26 cellular contexts compared by ENCODE assay signal in genomic region chr4:127575888-127576287, GRCh38. TPM values are rescaled to one million over a fixed set of nuclear protein-coding genes. Genes with fewer than 3 reads are reported as not detected.
DNase-seq lines count a peak whose midpoint lies in the region; ATAC-seq, FAIRE-seq and TF ChIP-seq lines count a peak whose summit lies in the region.
"Had no signal": no experiment of that assay in that cellular context is flagged by ENCODE, and none has a peak within 500 bp of the region (broad histone marks: within the 10 kb centered on the region; RNA-seq: fewer than 3 reads in every experiment).

No MANE protein-coding gene starts in this region.

- no peak for TF ChIP-seq RAD21 in HepG2 (CRISPR knock-in tag; IDR thresholded peaks at IDR 0.05)

- FAIRE-seq in urothelium cell line (lab: Jason Lieb, UNC) (no peak), HepG2 (lab: Jason Lieb, UNC) (no peak)
- FAIRE-seq: A549, GM12891, GM19239, H54, K562 had no signal

- no peak for TF ChIP-seq POLR2A in HepG2 (IDR thresholded peaks at IDR 0.05; ENCODE audit: insufficient read depth in 1 of 2, low read depth in 2 of 2, low read length in 2 of 2)

- H2BK5ac ChIP-seq in mesenchymal stem cell (ENCODE audit: low read depth, low read length, poor library complexity, severe bottlenecking) = no peak overlapping the region

- H3K4ac ChIP-seq in mesenchymal stem cell (ENCODE audit: low read depth in 1 of 2, low read length in 2 of 2) = no peak overlapping the region

- no peak overlapping the region for H2BK120ac ChIP-seq in mesenchymal stem cell (ENCODE audit: low read depth, low read length)

- BruUV-seq in HepG2 (replicated peaks; lab: Mats Ljungman, UMichigan) = no TSS peak

- DNase-seq in ELR (ENCODE audit: low read depth) (peak; percentile 10), adipocyte (ENCODE audit: low read depth) (peak; percentile 10), mesenchymal stem cell (peak; percentile 1), urothelium cell line (ENCODE audit: low spot score) (peak; percentile 6), DMS 273 treated with DMSO at 0.1 percent for 48 hours (lab: John Stamatoyannopoulos, UW) (no peak), HepG2 (ENCODE audit: low spot score) (no peak)
- DNase-seq: C1 segment of cervical spinal cord; CD4-positive, alpha-beta memory T cell; COR-L47; GF-D8; Kasumi-1; MG63; NCI-H1417; NCI-H1694; NCI-H2029 treated with DMSO at 0.1 percent for 48 hours; NCI-H526 treated with DMSO at 0.1 percent for 48 hours; Right ventricle myocardium superior; RPMI8226 had no signal

- no peak overlapping the region for H3K14ac ChIP-seq in mesenchymal stem cell (ENCODE audit: low read length in 2 of 2)

- H2BK12ac ChIP-seq in mesenchymal stem cell (ENCODE audit: low read length in 2 of 2) = no peak overlapping the region

- POLR2A ChIA-PET in HepG2 (lab: Yijun Ruan, JAX) = no interaction called here

- H3K4me1 ChIP-seq in adipocyte (ENCODE audit: control insufficient read depth, insufficient read depth, low read length) (peaks cover 9% of the 10 kb centered on the region), mesenchymal stem cell (ENCODE audit: control insufficient read depth, insufficient read depth, low read depth, low read length) (no peaks in the 10 kb centered on the region), HepG2 (ENCODE audit: insufficient read depth, low read length) (no peaks in the 10 kb centered on the region)
- H3K4me1 ChIP-seq: A549 had no signal

- H3K36me3 ChIP-seq in adipocyte (ENCODE audit: control insufficient read depth, insufficient read depth, low read length, severe bottlenecking) (no peaks in the 10 kb centered on the region), mesenchymal stem cell (ENCODE audit: control insufficient read depth in 1 of 2, insufficient read depth in 2 of 2, low read depth in 1 of 2, low read length in 2 of 2) (no peaks in the 10 kb centered on the region), HepG2 (replicated peaks in 1 of 2; ENCODE audit: control insufficient read depth in 1 of 2, insufficient read depth in 2 of 2, low read length in 2 of 2) (no peaks in the 10 kb centered on the region)
- H3K36me3 ChIP-seq: MG63, SJSA1 had no signal

- in situ Hi-C loops in HepG2 (cut with HindIII; ENCODE audit: extremely low pct_ligation_motif_present, low pct_unique_long_range_greater_than_20kb) = no loop called here

- no peaks in the 10 kb centered on the region for H3K27me3 ChIP-seq in adipocyte (replicated peaks; ENCODE audit: control insufficient read depth, insufficient read depth, low read length)
- no peaks in the 10 kb centered on the region for H3K27me3 ChIP-seq in mesenchymal stem cell (ENCODE audit: control insufficient read depth in 1 of 2, insufficient read depth in 1 of 2, low read length in 2 of 2)
- peaks cover 0 to 11% of the 10 kb centered on the region in 2 experiments; a peak in 3 of 5 replicates for H3K27me3 ChIP-seq in HepG2 (ENCODE audit: control insufficient read depth in 1 of 2, insufficient read depth in 2 of 2, low read length in 2 of 2)
- H3K27me3 ChIP-seq: MG63, SJSA1 had no signal

- no peaks in the 10 kb centered on the region for H3K79me1 ChIP-seq in mesenchymal stem cell (replicated peaks; ENCODE audit: low read length, poor library complexity, severe bottlenecking)

- H2BK15ac ChIP-seq in mesenchymal stem cell (ENCODE audit: low read depth, poor library complexity, severe bottlenecking) = no peak overlapping the region

- H2AK5ac ChIP-seq in mesenchymal stem cell (ENCODE audit: low read length, severe bottlenecking) = no peak overlapping the region

- no peak overlapping the region for H3K18ac ChIP-seq in mesenchymal stem cell (ENCODE audit: low read depth in 1 of 2, low read length in 2 of 2)

- H3K4me2 ChIP-seq in mesenchymal stem cell (ENCODE audit: low read length, poor library complexity, severe bottlenecking) (no peak overlapping the region), HepG2 (ENCODE audit: low read depth, low read length) (no peak overlapping the region)
- H3K4me2 ChIP-seq: A549 had no signal

- H3K79me2 ChIP-seq in HepG2 (ENCODE audit: insufficient read depth, low read length) = no peaks in the 10 kb centered on the region

- 80% methylated on average over 1 of the region's 2 CpGs for WGBS in mesenchymal stem cell
- 6% methylated on average over 2 of the region's 2 CpGs for WGBS in HepG2 (ENCODE audit: low lambda C conversion rate)

- H2AFZ ChIP-seq in mesenchymal stem cell (ENCODE audit: low read depth, low read length) (no peak overlapping the region), HepG2 (ENCODE audit: low read length) (no peak overlapping the region)

- no peak for ATAC-seq in GM18517 (IDR thresholded peaks at IDR 0.05; ENCODE audit: unreplicated experiment)
- no peak for ATAC-seq in HepG2
- ATAC-seq: A549, K562 had no signal

- H4K8ac ChIP-seq in mesenchymal stem cell (ENCODE audit: low read length) = no peak overlapping the region

- TF ChIP-seq EP300 in HepG2 (IDR thresholded peaks at IDR 0.05; ENCODE audit: low read depth in 2 of 2, low read length in 2 of 2) (no peak), HepG2 (CRISPR knock-in tag; IDR thresholded peaks at IDR 0.05; ENCODE audit: borderline replicate concordance) (no peak)

- no peak overlapping the region for H3K27ac ChIP-seq in mesenchymal stem cell (ENCODE audit: low read length, poor library complexity, severe bottlenecking)
- H3K27ac ChIP-seq in HepG2 (ENCODE audit: extremely low read length, insufficient read depth, low read length) = no peak overlapping the region
- H3K27ac ChIP-seq: A549, HL-60, SJSA1 had no signal

- TF ChIP-seq CTCF in HepG2 (CRISPR knock-in tag; IDR thresholded peaks at IDR 0.05) = no peak

- intact Hi-C loops in HepG2 (cut with micrococcal nuclease; ENCODE audit: unreplicated experiment) = no loop called here

- no peak overlapping the region for H4K91ac ChIP-seq in mesenchymal stem cell (ENCODE audit: low read length)

- H3K23ac ChIP-seq in mesenchymal stem cell (ENCODE audit: low read length in 2 of 2) = no peak overlapping the region

- H3K9me3 ChIP-seq in adipocyte (ENCODE audit: control insufficient read depth, low read length) = no peaks in the 10 kb centered on the region
- H3K9me3 ChIP-seq in mesenchymal stem cell (ENCODE audit: control insufficient read depth, low read length) = no peaks in the 10 kb centered on the region
- H3K9me3 ChIP-seq in HepG2 (ENCODE audit: low read length) = no peaks in the 10 kb centered on the region
- H3K9me3 ChIP-seq: A549, MG63, SJSA1 had no signal

- H4K20me1 ChIP-seq in HepG2 (ENCODE audit: insufficient read depth, low read length) = no peaks in the 10 kb centered on the region

- CTCF ChIA-PET in HepG2 (lab: Yijun Ruan, JAX; ENCODE audit: low intra/inter-chr PET ratio, low total read pairs) = no interaction called here

- no peak overlapping the region for H3K4me3 ChIP-seq in adipocyte (ENCODE audit: low read length)
- no peak overlapping the region for H3K4me3 ChIP-seq in mesenchymal stem cell (ENCODE audit: insufficient read depth in 1 of 2, low read depth in 1 of 2, low read length in 2 of 2)
- no peak overlapping the region for H3K4me3 ChIP-seq in HepG2 (replicated peaks in 1 of 3; ENCODE audit: insufficient read depth in 1 of 3, low read depth in 2 of 3, low read length in 3 of 3)
- H3K4me3 ChIP-seq: A549, K562, MG63, SJSA1 had no signal

- H3K9ac ChIP-seq in adipocyte (ENCODE audit: low read length) (no peak overlapping the region), mesenchymal stem cell (ENCODE audit: low read length) (no peak overlapping the region), HepG2 (ENCODE audit: insufficient read depth, low read depth, low read length) (no peak overlapping the region)

TF ChIP-seq in HepG2, 621 proteins besides CTCF, POLR2A, EP300 and RAD21 (continues in another document):
- TF ChIP-seq GLMP (CRISPR knock-in tag; IDR thresholded peaks at IDR 0.05; ENCODE audit: borderline replicate concordance) = no peak
- no peak for TF ChIP-seq ZNF256 (CRISPR knock-in tag; conservative IDR thresholded peaks at IDR 0.05)
- no peak for TF ChIP-seq ZNF230 (CRISPR knock-in tag; IDR thresholded peaks at IDR 0.05)
- no peak for TF ChIP-seq NR1H2 (CRISPR knock-in tag; IDR thresholded peaks at IDR 0.05; ENCODE audit: borderline replicate concordance, low read depth)
- TF ChIP-seq MED1 (CRISPR knock-in tag; IDR thresholded peaks at IDR 0.05) = no peak
- no peak for TF ChIP-seq ZSCAN31 (CRISPR knock-in tag; IDR thresholded peaks at IDR 0.05; ENCODE audit: low read depth)

RNA-seq across cellular contexts. Expression of gene INTU, which starts 56.9 kb away (rescaled TPM):
- polyA plus RNA-seq in mesenchymal stem cell (2013, experiment 1 of 2) = 1.8 TPM
- polyA plus RNA-seq in mesenchymal stem cell (2013, experiment 2 of 2) = 1.5 TPM
- 6.2 and 7.5 TPM in 2 replicates for total RNA-seq in HepG2 (2016; rRNA removed; fragmentation: Illumina TruSeq; extraction: Trizol)
- total RNA-seq in HepG2 (2016; cell fraction: cytosol; rRNA removed; fragmentation: Illumina TruSeq; extraction: Trizol; ENCODE audit: low read depth) = 2.3 and 2.6 TPM in 2 replicates
- 6.1 and 7.3 TPM in 2 replicates for total RNA-seq in HepG2 (2016; cell fraction: insoluble cytoplasmic fraction; rRNA removed; fragmentation: Illumina TruSeq; extraction: Trizol)
- 2.0 and 3.2 TPM in 2 replicates for total RNA-seq in HepG2 (2016; cell fraction: membrane; rRNA removed; fragmentation: Illumina TruSeq; extraction: Trizol)
- 14.4 and 15.1 TPM in 2 replicates for total RNA-seq in HepG2 (2016; cell fraction: nucleus; rRNA removed; fragmentation: Illumina TruSeq; extraction: Trizol)
- 4.6 and 5.3 TPM in 2 replicates for polyA plus RNA-seq in HepG2 (2011; rRNA removed)
- 1.0 and 1.2 TPM in 2 replicates for polyA plus RNA-seq in HepG2 (2011; cell fraction: cytosol; rRNA removed)
- 13.0 and 13.6 TPM in 2 replicates for polyA plus RNA-seq in HepG2 (2011; cell fraction: nucleus; rRNA removed)
- 2.1 and 3.1 TPM in 2 replicates for polyA plus RNA-seq in HepG2 (2012)
- 0.26 and 0.31 TPM in 2 replicates for polyA plus RNA-seq in HepG2 (2016; cell fraction: cytosol; fragmentation: Illumina TruSeq; extraction: Trizol; ENCODE audit: low read depth)
- polyA plus RNA-seq in HepG2 (2016; cell fraction: insoluble cytoplasmic fraction; fragmentation: Illumina TruSeq; extraction: Trizol; ENCODE audit: low read depth) = 2.4 and 2.6 TPM in 2 replicates
- 0.24 and 0.41 TPM in 2 replicates for polyA plus RNA-seq in HepG2 (2016; cell fraction: membrane; fragmentation: Illumina TruSeq; extraction: Trizol; ENCODE audit: low read depth)
- 12.5 and 13.8 TPM in 2 replicates for polyA plus RNA-seq in HepG2 (2016; cell fraction: nucleus; fragmentation: Illumina TruSeq; extraction: Trizol; ENCODE audit: insufficient read depth, low read depth)
- 4.3 TPM in 2 replicates for polyA minus RNA-seq in HepG2 (2011; rRNA and poly(A)+ RNA removed; ENCODE audit: low replicate concordance)
- 3.0 and 3.7 TPM in 2 replicates for polyA minus RNA-seq in HepG2 (2011; cell fraction: cytosol; rRNA and poly(A)+ RNA removed)
- 24.3 and 30.0 TPM in 2 replicates for polyA minus RNA-seq in HepG2 (2011; cell fraction: nucleus; rRNA and poly(A)+ RNA removed)
- total RNA-seq: CD4-positive, alpha-beta memory T cell had no signal

Comparison
In these comparisons a context has a peak if more than half of its experiments do, and no peak if none do; other contexts are left out.
1. DNase-seq: peak in ELR (single experiment), adipocyte (single experiment), mesenchymal stem cell (single experiment) and urothelium cell line (single experiment); none in DMS 273 treated with DMSO at 0.1 percent for 48 hours (single experiment) and HepG2 (single experiment).